ENCODE assay signal across 11 cellular contexts in the genomic region with DNA sequence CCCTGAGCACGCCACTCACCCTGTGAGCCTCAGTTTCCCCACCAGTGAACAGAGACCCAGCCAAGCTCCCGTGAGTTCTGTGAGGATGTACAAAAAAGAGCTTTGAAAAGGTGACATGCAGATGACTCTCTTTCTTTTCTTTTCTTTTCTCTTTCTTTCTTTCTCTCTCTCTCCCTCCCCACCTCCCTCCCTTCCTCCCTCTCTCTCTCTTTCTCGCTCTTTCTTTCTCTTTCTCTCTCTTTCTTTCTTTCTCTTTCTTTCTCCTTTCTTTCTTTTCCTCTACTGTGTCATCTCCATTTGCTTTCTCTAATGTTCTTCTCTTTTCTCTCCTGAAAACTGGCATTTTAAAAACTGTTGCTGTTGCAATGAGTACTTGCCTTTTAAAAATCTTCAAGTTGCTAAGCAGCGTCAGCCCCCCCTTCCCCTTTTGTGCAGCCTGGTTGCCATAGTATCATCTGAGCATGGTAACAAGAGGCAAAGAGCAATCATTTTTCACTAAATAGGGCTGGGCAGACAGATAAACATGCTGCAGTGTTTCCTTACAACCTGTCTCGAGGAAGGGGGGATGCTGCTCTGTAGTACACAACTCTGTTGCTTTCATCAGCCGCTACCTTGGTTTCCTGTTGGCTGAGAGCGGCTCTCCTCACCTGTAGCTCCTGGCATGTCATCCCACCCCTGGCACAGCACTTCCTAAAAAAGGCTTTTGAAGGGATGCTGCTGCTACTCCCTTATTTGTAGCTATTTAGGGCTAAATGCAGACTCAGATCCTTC.
DNase-seq lines count a peak whose midpoint lies in the region; ATAC-seq and TF ChIP-seq lines count a peak whose summit lies in the region.
"Had no signal": no experiment of that assay in that cellular context is flagged by ENCODE, and none has a peak within 500 bp of the region (broad histone marks: within the 10 kb centered on the region; RNA-seq: fewer than 3 reads in every experiment).

No MANE protein-coding gene starts in this region.

- H3K36me3 Mint-ChIP-seq in T-helper 17 cell (ENCODE audit: low read depth): no peaks in the 10 kb centered on the region
- H3K36me3 Mint-ChIP-seq in stimulated activated effector memory CD8-positive, alpha-beta T cell treated with anti-CD3 and anti-CD28 coated beads, Interleukin-12 subunit alpha, Interleukin-12 subunit beta, amount 100 ng/mL, for 72 hours: no peaks in the 10 kb centered on the region
- H3K36me3 Mint-ChIP-seq: natural killer cell treated with Interleukin-12 subunit alpha and Interleukin-12 subunit beta and Interleukin-15 and Interleukin-18, amount 100 ng/mL, for 72 hours had no signal

- ATAC-seq in T-helper 17 cell (peak; percentile 43), thoracic aorta (ENCODE audit: insufficient number of reproducible peaks, low FRiP score, low read depth) (no peak)
- ATAC-seq in stimulated activated effector memory CD8-positive, alpha-beta T cell treated with anti-CD3 and anti-CD28 coated beads, Interleukin-12 subunit alpha, Interleukin-12 subunit beta, amount 100 ng/mL, for 72 hours: no peak
- ATAC-seq: natural killer cell treated with Interleukin-12 subunit alpha and Interleukin-12 subunit beta and Interleukin-15 and Interleukin-18, amount 100 ng/mL, for 72 hours had no signal

- H3K27ac ChIP-seq in layer of hippocampus (ENCODE audit: low read depth, low read length): peak overlapping the region; percentile 22
- peak overlapping the region; percentile 47 to 56 for H3K27ac ChIP-seq in thoracic aorta

- peak; percentile 29 for DNase-seq in SIG-M5 treated with dmso at 0.1 percent for 504 hours (lab: John Stamatoyannopoulos, UW; ENCODE audit: unreplicated experiment)
- DNase-seq in SIG-M5 (lab: John Stamatoyannopoulos, UW): no peak
- DNase-seq in T-helper 17 cell: no peak
- no peak for DNase-seq in thoracic aorta (ENCODE audit: low spot score)
- DNase-seq in CD1c-positive myeloid dendritic cell (ENCODE audit: extremely low spot score): no peak
- no peak for DNase-seq in GDM1 (lab: John Stamatoyannopoulos, UW)
- no peak for DNase-seq in stimulated activated effector memory CD8-positive, alpha-beta T cell treated with anti-CD3 and anti-CD28 coated beads, Interleukin-12 subunit alpha, Interleukin-12 subunit beta, amount 100 ng/mL, for 72 hours (ENCODE audit: low spot score in 2 of 2)
- DNase-seq: stimulated activated CD4-positive, alpha-beta T cell treated with anti-CD3 and anti-CD28 coated beads, Interleukin-1b, Interleukin-23, amount 100 ng/mL, for 48 hours had no signal

- no peak overlapping the region for H3K4me3 ChIP-seq in thoracic aorta

- peaks cover 20% of the 10 kb centered on the region for H3K4me1 Mint-ChIP-seq in T-helper 17 cell
- H3K4me1 Mint-ChIP-seq in stimulated activated effector memory CD8-positive, alpha-beta T cell treated with anti-CD3 and anti-CD28 coated beads, Interleukin-12 subunit alpha, Interleukin-12 subunit beta, amount 100 ng/mL, for 72 hours: peaks cover 19% of the 10 kb centered on the region

- TF ChIP-seq CTCF in thoracic aorta (IDR thresholded peaks at IDR 0.05): no peak

- no peaks in the 10 kb centered on the region for H3K36me3 ChIP-seq in thoracic aorta

- peak overlapping the region; percentile 75 for H3K27ac Mint-ChIP-seq in T-helper 17 cell
- H3K27ac Mint-ChIP-seq in stimulated activated effector memory CD8-positive, alpha-beta T cell treated with anti-CD3 and anti-CD28 coated beads, Interleukin-12 subunit alpha, Interleukin-12 subunit beta, amount 100 ng/mL, for 72 hours: no peak overlapping the region
- H3K27ac Mint-ChIP-seq: dendritic cell treated with granulocyte-macrophage colony-stimulating factor and Interleukin-4, amounts not matched to agents 40 ng/mL and 50 ng/mL, for 4 days; natural killer cell treated with Interleukin-12 subunit alpha and Interleukin-12 subunit beta and Interleukin-15 and Interleukin-18, amount 100 ng/mL, for 72 hours had no signal

- H3K4me1 ChIP-seq in thoracic aorta (ENCODE audit: control insufficient read depth in 1 of 2, low read depth in 2 of 2): peaks cover 30 to 92% of the 10 kb centered on the region in 2 donors

- no peaks in the 10 kb centered on the region for H3K9me3 ChIP-seq in T-helper 17 cell (ENCODE audit: control insufficient read depth, low read length, poor library complexity, severe bottlenecking)
- H3K9me3 ChIP-seq in thoracic aorta: no peaks in the 10 kb centered on the region

- H3K27me3 Mint-ChIP-seq in T-helper 17 cell: peaks cover 47% of the 10 kb centered on the region

- no peak overlapping the region for H3K4me3 Mint-ChIP-seq in T-helper 17 cell
- H3K4me3 Mint-ChIP-seq in stimulated activated effector memory CD8-positive, alpha-beta T cell treated with anti-CD3 and anti-CD28 coated beads, Interleukin-12 subunit alpha, Interleukin-12 subunit beta, amount 100 ng/mL, for 72 hours: no peak overlapping the region
- H3K4me3 Mint-ChIP-seq: dendritic cell treated with granulocyte-macrophage colony-stimulating factor and Interleukin-4, amounts not matched to agents 40 ng/mL and 50 ng/mL, for 4 days; natural killer cell treated with Interleukin-12 subunit alpha and Interleukin-12 subunit beta and Interleukin-15 and Interleukin-18, amount 100 ng/mL, for 72 hours had no signal

- H3K27me3 ChIP-seq in layer of hippocampus (ENCODE audit: control insufficient read depth, insufficient read depth, low read length) (no peaks in the 10 kb centered on the region), thoracic aorta (replicated peaks; ENCODE audit: insufficient read depth) (no peaks in the 10 kb centered on the region)

- H3K9me3 Mint-ChIP-seq in stimulated activated effector memory CD8-positive, alpha-beta T cell treated with anti-CD3 and anti-CD28 coated beads, Interleukin-12 subunit alpha, Interleukin-12 subunit beta, amount 100 ng/mL, for 72 hours: no peaks in the 10 kb centered on the region
- H3K9me3 Mint-ChIP-seq: dendritic cell treated with granulocyte-macrophage colony-stimulating factor and Interleukin-4, amounts not matched to agents 40 ng/mL and 50 ng/mL, for 4 days; natural killer cell treated with Interleukin-12 subunit alpha and Interleukin-12 subunit beta and Interleukin-15 and Interleukin-18, amount 100 ng/mL, for 72 hours had no signal
